24 cellular contexts compared by ENCODE assay signal in the genomic region with DNA sequence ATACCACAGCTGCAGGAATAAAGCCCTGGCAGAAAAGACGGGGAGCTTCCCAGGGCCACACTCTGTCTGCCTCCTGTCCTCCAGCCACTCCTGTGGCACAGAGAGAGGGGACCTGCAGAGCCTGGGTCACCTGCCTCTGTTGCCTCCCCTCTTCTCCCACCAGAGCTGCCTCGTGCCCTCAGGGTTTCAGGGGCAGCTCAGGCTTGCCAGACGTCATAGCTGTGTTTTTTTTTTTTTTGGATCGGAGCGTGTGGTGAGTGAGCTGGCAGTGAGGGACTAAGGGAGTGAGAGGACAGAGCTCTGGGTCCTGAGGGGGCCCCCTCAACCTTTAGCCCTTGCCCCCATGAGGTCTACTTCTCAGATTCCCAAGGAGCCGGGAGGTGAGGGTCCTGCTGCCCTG. TPM values are rescaled to one million over a fixed set of nuclear protein-coding genes. Genes with fewer than 3 reads are reported as not detected.
"Had no signal": no experiment of that assay in that cellular context is flagged by ENCODE, and none has a peak within 500 bp of the region (broad histone marks: within the 10 kb centered on the region; RNA-seq: fewer than 3 reads in every experiment).

No MANE protein-coding gene starts in this region.

- H3K4me2 ChIP-seq: hepatocyte had no signal

- H3K4me3 ChIP-seq: colonic mucosa, hepatocyte, lung, transverse colon, vagina had no signal

- H3K27me3 Mint-ChIP-seq: central memory CD8-positive, alpha-beta T cell; stimulated activated naive CD8-positive, alpha-beta T cell treated with anti-CD3 and anti-CD28 coated beads, Interleukin-15, amount 100 ng/mL, for 72 hours had no signal

- H3K9me3 ChIP-seq: colonic mucosa, suprapubic skin, transverse colon, vagina had no signal

- H3K27ac Mint-ChIP-seq: activated T-helper 17 cell treated with anti-CD3 and anti-CD28 coated beads, Interleukin-2, amount 50 U/mL, for 72 hours; progenitor cell of endocrine pancreas; stimulated activated naive CD8-positive, alpha-beta T cell treated with anti-CD3 and anti-CD28 coated beads, Interleukin-15, amount 100 ng/mL, for 72 hours had no signal

- H3K27me3 ChIP-seq: colonic mucosa, hepatocyte, transverse colon, vagina had no signal

- DNase-seq: activated CD4-positive, alpha-beta T cell treated with anti-CD3 and anti-CD28 coated beads, Interleukin-2, amount 50 U/mL, for 1 hour; activated naive CD4-positive, alpha-beta T cell treated with Interleukin-2 at 50 U/mL for 16 hours; activated T-cell treated with anti-CD3 and anti-CD28 coated beads, Interleukin-2, amount 50 U/mL, for 1 hour; aorta; brain microvascular endothelial cell; colonic mucosa; foreskin keratinocyte; left cardiac atrium; stimulated activated CD4-positive, alpha-beta T cell treated with anti-CD3 and anti-CD28 coated beads, Interleukin-12 subunit alpha, Interleukin-12 subunit beta, amount 100 ng/mL, for 4 hours; stimulated activated naive CD8-positive, alpha-beta T cell treated with anti-CD3 and anti-CD28 coated beads, Interleukin-15, amount 100 ng/mL, for 72 hours; T1000; transverse colon had no signal

- H3K9me3 Mint-ChIP-seq: central memory CD8-positive, alpha-beta T cell; neural crest cell; stimulated activated naive CD8-positive, alpha-beta T cell treated with anti-CD3 and anti-CD28 coated beads, Interleukin-15, amount 100 ng/mL, for 72 hours had no signal

- H3K4me3 Mint-ChIP-seq: activated T-helper 17 cell treated with anti-CD3 and anti-CD28 coated beads, Interleukin-2, amount 50 U/mL, for 72 hours; central memory CD8-positive, alpha-beta T cell; neural crest cell; stimulated activated naive CD8-positive, alpha-beta T cell treated with anti-CD3 and anti-CD28 coated beads, Interleukin-15, amount 100 ng/mL, for 72 hours had no signal

- H3K4me1 ChIP-seq: colonic mucosa, suprapubic skin, transverse colon, vagina had no signal

- H3K27ac ChIP-seq: brain microvascular endothelial cell, colonic mucosa, foreskin keratinocyte, hepatocyte, suprapubic skin, transverse colon, vagina had no signal

- H3K36me3 ChIP-seq: brain microvascular endothelial cell, colonic mucosa, suprapubic skin, transverse colon, vagina had no signal

- ATAC-seq: activated CD4-positive, CD25-positive, alpha-beta regulatory T cell treated with anti-CD3 and anti-CD28 coated beads, Interleukin-2, amount 50 U/mL, for 24 hours; activated T-helper 17 cell treated with anti-CD3 and anti-CD28 coated beads, Interleukin-2, amount 50 U/mL, for 72 hours; foreskin keratinocyte; left cardiac atrium; stimulated activated naive CD8-positive, alpha-beta T cell treated with anti-CD3 and anti-CD28 coated beads, Interleukin-15, amount 100 ng/mL, for 72 hours had no signal

RNA-seq across cellular contexts. Expression of gene PIK3R6, which starts 2.1 kb away (rescaled TPM):
- total RNA-seq: epithelial cell of proximal tubule, fibroblast of lung, foreskin keratinocyte, neural crest cell, osteoblast had no signal
- polyA plus RNA-seq: foreskin keratinocyte had no signal
